Comparison of ENCODE assay signal across 8 cellular contexts in genomic region chr15:40093224-40093842, GRCh38. TPM values are rescaled to one million over a fixed set of nuclear protein-coding genes. Genes with fewer than 3 reads are reported as not detected.
DNase-seq lines count a peak whose midpoint lies in the region; ATAC-seq and TF ChIP-seq lines count a peak whose summit lies in the region.

No MANE protein-coding gene starts in this region.

- intact Hi-C loops in heart right ventricle (cut with DNase I): no loop called here

- H3K4me1 ChIP-seq in OCI-LY1 (ENCODE audit: insufficient read depth, low read length, severe bottlenecking): peaks cover 86% of the 10 kb centered on the region
- H3K4me1 ChIP-seq in heart right ventricle: peaks cover 23 to 93% (median 64%) of the 10 kb centered on the region in 9 donors
- H3K4me1 ChIP-seq in skeletal muscle tissue (ENCODE audit: control insufficient read depth in 3 of 3, insufficient read depth in 3 of 3, low read length in 3 of 3): peaks cover 69 to 94% (median 74%) of the 10 kb centered on the region in 3 donors

- H3K36me3 ChIP-seq in OCI-LY1 (ENCODE audit: insufficient read depth, low read length): peaks cover 44% of the 10 kb centered on the region; the same call in 1 of the 2 replicates
- H3K36me3 ChIP-seq in heart right ventricle: peaks cover 0 to 23% (median 0%) of the 10 kb centered on the region in 9 donors
- H3K36me3 ChIP-seq in skeletal muscle tissue (ENCODE audit: control insufficient read depth in 3 of 3, insufficient read depth in 3 of 3, low read length in 3 of 3): peaks cover 8 to 17% (median 11%) of the 10 kb centered on the region in 3 donors

- H3K9me2 ChIP-seq in OCI-LY1 (ENCODE audit: low read depth, low read length): no peaks in the 10 kb centered on the region

- H2AFZ ChIP-seq in OCI-LY1 (ENCODE audit: low read length): no peak overlapping the region

- H4K20me1 ChIP-seq in OCI-LY1 (ENCODE audit: insufficient read depth, low read length): no peaks in the 10 kb centered on the region

- H3K27ac ChIP-seq in OCI-LY1 (ENCODE audit: low read depth, low read length, poor library complexity, severe bottlenecking) (peak overlapping the region; percentile 99), heart right ventricle (peak overlapping the region; percentile 63 to 87 (median 77)), skeletal muscle tissue (ENCODE audit: low read depth, low read length) (peak overlapping the region; percentile 83)

- DNase-seq in heart right ventricle: no peak
- DNase-seq in nucleus accumbens (lab: John Stamatoyannopoulos, UW): no peak
- DNase-seq in stimulated activated CD4-positive, alpha-beta T cell treated with anti-CD3 and anti-CD28 coated beads, Interleukin-2, amount 100 ng/mL, for 48 hours: no peak

- TF ChIP-seq CTCF in OCI-LY1 (IDR thresholded peaks at IDR 0.05; ENCODE audit: low read length) (no peak), heart right ventricle (IDR thresholded peaks at IDR 0.05) (no peak)

- H3K9me3 ChIP-seq in OCI-LY1 (ENCODE audit: low read length) (no peaks in the 10 kb centered on the region), heart right ventricle (no peaks in the 10 kb centered on the region), skeletal muscle tissue (ENCODE audit: control insufficient read depth in 3 of 3, low read length in 3 of 3) (no peaks in the 10 kb centered on the region)

- ATAC-seq in GM18868 (IDR thresholded peaks at IDR 0.05; ENCODE audit: unreplicated experiment): peak; percentile 45
- ATAC-seq in heart right ventricle: peak in 1 of 8 donors; percentile 2
- ATAC-seq in GM18517 (IDR thresholded peaks at IDR 0.05; ENCODE audit: unreplicated experiment): no peak
- no peak for ATAC-seq in GM18502 (IDR thresholded peaks at IDR 0.05; ENCODE audit: poor library complexity, unreplicated experiment)

- 0 out of 2 replicates have a peak, but pooled peaks cover 8% of the 10 kb centered on the region for H3F3A ChIP-seq in OCI-LY1 (ENCODE audit: insufficient read depth, low read length)

- 45 to 54% methylated on average over 18 of the region's 18 CpGs for WGBS in heart right ventricle, 2 donors

- H3K4me3 ChIP-seq in OCI-LY1 (ENCODE audit: low read depth, low read length, poor library complexity, severe bottlenecking) (peak overlapping the region; percentile 17), heart right ventricle (no peak overlapping the region), skeletal muscle tissue (ENCODE audit: low read length in 3 of 3) (peak overlapping the region in 2 of 3 donors; percentile 15 to 23)

- H3K9ac ChIP-seq in OCI-LY1 (ENCODE audit: low read length) (peak overlapping the region; percentile 69), skeletal muscle tissue (ENCODE audit: low read depth in 1 of 3, low read length in 3 of 3) (peak overlapping the region; percentile 34 to 74 (median 54))

- peak overlapping the region; percentile 60 for H3K4me2 ChIP-seq in OCI-LY1 (ENCODE audit: low read length)

- no peaks in the 10 kb centered on the region for H3K79me2 ChIP-seq in OCI-LY1 (ENCODE audit: insufficient read depth, low read length)

- H3K27me3 ChIP-seq in OCI-LY1 (ENCODE audit: insufficient read depth, low read length) (no peaks in the 10 kb centered on the region), heart right ventricle (no peaks in the 10 kb centered on the region), skeletal muscle tissue (ENCODE audit: control insufficient read depth in 3 of 3, insufficient read depth in 3 of 3, low read length in 3 of 3) (no peaks in the 10 kb centered on the region)

RNA-seq across cellular contexts. Expression of gene BMF, which starts 15.3 kb away (rescaled TPM):
- total RNA-seq in heart right ventricle (10 to 100 TPM in 1 of 10 donors, 1 to 10 TPM in 8, under 1 TPM in 1; 0.92 to 10.2 (median 3.0) TPM), skeletal muscle tissue (8.4 TPM)
- polyA plus RNA-seq in heart right ventricle: 1 to 10 TPM; 2.1 to 4.6 TPM

RNA-seq across cellular contexts. Expression of gene SRP14, which starts 54.4 kb away (rescaled TPM):
- total RNA-seq in heart right ventricle (100 to 1,000 TPM; 189 to 290 (median 210) TPM), skeletal muscle tissue (72.5 TPM)
- polyA plus RNA-seq in heart right ventricle: 100 to 1,000 TPM; 395 to 699 TPM

Comparison
In these comparisons a context has a peak if more than half of its experiments do, and no peak if none do; other contexts are left out.
1. H3K4me3 ChIP-seq: peak in OCI-LY1 (single experiment) and skeletal muscle tissue (2 of 3); none in heart right ventricle (0 of 10).
2. Peak in every context shown above with its lines, with median percentiles within 50 percentile points of each other: H3K27ac ChIP-seq.